15 cellular contexts compared by ENCODE assay signal in the genomic region with DNA sequence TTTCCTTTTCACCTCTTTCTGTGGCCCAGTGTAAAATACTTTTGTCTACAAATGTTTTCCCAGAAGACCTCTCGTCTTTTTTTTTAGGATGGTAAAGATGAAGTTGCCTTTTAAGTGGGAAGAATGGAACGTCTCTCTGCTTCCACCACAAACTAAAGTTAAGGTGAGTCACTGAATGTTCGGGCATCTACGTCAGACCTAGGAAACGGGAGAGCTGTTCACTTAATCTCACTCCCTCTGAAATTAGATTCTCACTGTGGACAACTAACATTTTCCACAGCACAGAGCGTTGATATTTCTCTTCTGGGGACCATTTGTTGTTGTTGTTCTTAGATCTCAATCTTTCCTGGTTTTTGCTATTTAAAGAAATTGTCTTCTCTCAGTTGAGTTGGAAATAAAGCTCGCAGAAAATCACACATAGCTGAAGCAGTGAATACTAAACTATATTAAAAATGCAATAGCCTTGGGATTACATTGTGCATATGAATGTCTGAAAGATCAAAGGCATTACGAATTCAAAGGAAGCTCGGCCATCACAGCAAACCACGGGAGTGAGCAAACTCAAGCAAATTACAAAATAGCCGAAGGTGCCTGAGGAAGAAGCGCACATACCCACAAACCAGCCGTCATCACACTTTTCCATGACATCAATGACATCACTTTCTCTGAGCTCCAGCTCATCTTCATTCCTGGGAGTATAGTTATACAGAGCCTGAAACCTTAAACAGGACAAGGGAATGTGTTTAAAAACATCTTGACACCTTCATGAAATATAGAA. TPM values are rescaled to one million over a fixed set of nuclear protein-coding genes. Genes with fewer than 3 reads are reported as not detected.
DNase-seq lines count a peak whose midpoint lies in the region; TF ChIP-seq lines count a peak whose summit lies in the region.
"Had no signal": no experiment of that assay in that cellular context is flagged by ENCODE, and none has a peak within 500 bp of the region (broad histone marks: within the 10 kb centered on the region; RNA-seq: fewer than 3 reads in every experiment).

No MANE protein-coding gene starts in this region.

- peak overlapping the region in 2 of 3 donors; percentile 17 to 39 for H3K9ac ChIP-seq in skeletal muscle tissue (ENCODE audit: low read depth in 1 of 3, low read length in 3 of 3)
- H3K9ac ChIP-seq: neural progenitor cell had no signal

- WGBS in esophagus muscularis mucosa, result 76% methylated on average over 13 of the region's 13 CpGs

- no peak overlapping the region for H3K4me3 ChIP-seq in HEK293 (ENCODE audit: low read depth, low read length)
- H3K4me3 ChIP-seq in esophagus muscularis mucosa, result no peak overlapping the region
- H3K4me3 ChIP-seq in skeletal muscle tissue (ENCODE audit: low read length in 3 of 3), result no peak overlapping the region
- H3K4me3 ChIP-seq: neural progenitor cell, skin epidermis, suprapubic skin had no signal

- no peak for TF ChIP-seq EP300 in esophagus muscularis mucosa (IDR thresholded peaks at IDR 0.05)

- intact Hi-C loops in esophagus muscularis mucosa (cut with DNase I), result no loop called here

- TF ChIP-seq POLR2A in esophagus muscularis mucosa (IDR thresholded peaks at IDR 0.05; ENCODE audit: low read depth), result no peak

- POLR2A ChIA-PET in HEK293 (lab: Yijun Ruan, JAX), result interaction anchor here (0.7 kb wide), 1 partner anchor 673 kb away, joined by 3 read pairs; no protein-coding TSS in a partner anchor

- peak; percentile 93 for DNase-seq in SW480 (ENCODE audit: low spot score)
- no peak for DNase-seq in esophagus muscularis mucosa (ENCODE audit: extremely low spot score)
- no peak for DNase-seq in NCI-H774 (lab: John Stamatoyannopoulos, UW)
- no peak for DNase-seq in effector CD8-positive, alpha-beta T cell (lab: John Stamatoyannopoulos, UW)
- no peak for DNase-seq in EL
- DNase-seq: activated CD8-positive, alpha-beta memory T cell treated with anti-CD3 and anti-CD28 coated beads, Interleukin-2, amount 10 ng/mL, durations not matched to agents 7 days and 5 days; amygdala; KBM-7; NCI-H2081; NCI-H748 treated with DMSO at 0.1 percent for 48 hours had no signal

- H3K9me3 ChIP-seq in HEK293 (ENCODE audit: control insufficient read depth, insufficient read depth, low read depth, low read length) (no peaks in the 10 kb centered on the region), esophagus muscularis mucosa (no peaks in the 10 kb centered on the region), skeletal muscle tissue (ENCODE audit: control insufficient read depth in 3 of 3, low read length in 3 of 3) (no peaks in the 10 kb centered on the region)
- H3K9me3 ChIP-seq: suprapubic skin had no signal

- CTCF ChIA-PET in HEK293 (lab: Yijun Ruan, JAX), result interaction anchor here (0.6 to 1.1 kb wide), 2 partner anchors 9 to 466 kb away, joined by 3 to 9 read pairs; no protein-coding TSS in a partner anchor

- H3K36me3 ChIP-seq in HEK293 (ENCODE audit: control insufficient read depth in 2 of 2, insufficient read depth in 1 of 2, low read length in 2 of 2), result no peaks in the 10 kb centered on the region
- peaks cover 0 to 35% (median 7%) of the 10 kb centered on the region in 4 donors for H3K36me3 ChIP-seq in esophagus muscularis mucosa
- no peaks in the 10 kb centered on the region for H3K36me3 ChIP-seq in skeletal muscle tissue (ENCODE audit: control insufficient read depth in 3 of 3, insufficient read depth in 3 of 3, low read length in 3 of 3)
- H3K36me3 ChIP-seq: neural progenitor cell, suprapubic skin had no signal

- H3K4me1 ChIP-seq in HEK293 (ENCODE audit: control insufficient read depth, insufficient read depth, low read length) (no peaks in the 10 kb centered on the region), esophagus muscularis mucosa (peaks cover 16 to 43% (median 39%) of the 10 kb centered on the region in 4 donors), skeletal muscle tissue (ENCODE audit: control insufficient read depth in 3 of 3, insufficient read depth in 3 of 3, low read length in 3 of 3) (peaks cover 19 to 35% (median 22%) of the 10 kb centered on the region in 3 donors)

- no peak for TF ChIP-seq CTCF in HEK293 (tag by site-specific recombination; IDR thresholded peaks at IDR 0.05)
- no peak for TF ChIP-seq CTCF in esophagus muscularis mucosa (IDR thresholded peaks at IDR 0.05)

- H3K27me3 ChIP-seq in esophagus muscularis mucosa (no peaks in the 10 kb centered on the region), skeletal muscle tissue (ENCODE audit: control insufficient read depth in 3 of 3, insufficient read depth in 3 of 3, low read length in 3 of 3) (no peaks in the 10 kb centered on the region)

- H3K27ac ChIP-seq in HEK293 (ENCODE audit: extremely low read depth, low read depth, low read length) (no peak overlapping the region), esophagus muscularis mucosa (replicated peaks in 1 of 4) (peak overlapping the region; percentile 68 to 83 (median 76)), skeletal muscle tissue (ENCODE audit: low read depth, low read length) (peak overlapping the region; percentile 92)
- H3K27ac ChIP-seq: neural progenitor cell, skin epidermis, suprapubic skin had no signal

TF ChIP-seq in HEK293, 187 proteins besides CTCF, POLR2A, EP300 and RAD21:
- TF ChIP-seq TCF7L2 (IDR thresholded peaks at IDR 0.05; ENCODE audit: borderline replicate concordance, low read depth, low read length), result peak; percentile 37; the same call in 1 of the 2 replicates
- TF ChIP-seq, protein P1, sequence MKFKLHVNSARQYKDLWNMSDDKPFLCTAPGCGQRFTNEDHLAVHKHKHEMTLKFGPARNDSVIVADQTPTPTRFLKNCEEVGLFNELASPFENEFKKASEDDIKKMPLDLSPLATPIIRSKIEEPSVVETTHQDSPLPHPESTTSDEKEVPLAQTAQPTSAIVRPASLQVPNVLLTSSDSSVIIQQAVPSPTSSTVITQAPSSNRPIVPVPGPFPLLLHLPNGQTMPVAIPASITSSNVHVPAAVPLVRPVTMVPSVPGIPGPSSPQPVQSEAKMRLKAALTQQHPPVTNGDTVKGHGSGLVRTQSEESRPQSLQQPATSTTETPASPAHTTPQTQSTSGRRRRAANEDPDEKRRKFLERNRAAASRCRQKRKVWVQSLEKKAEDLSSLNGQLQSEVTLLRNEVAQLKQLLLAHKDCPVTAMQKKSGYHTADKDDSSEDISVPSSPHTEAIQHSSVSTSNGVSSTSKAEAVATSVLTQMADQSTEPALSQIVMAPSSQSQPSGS (tag by site-specific recombination; IDR thresholded peaks at IDR 0.05; ENCODE audit: low read depth), result 0 out of 2 replicates have a peak, but pooled peaks have one; percentile 16
- no peak for TF ChIP-seq ZNF2 (tag by site-specific recombination; IDR thresholded peaks at IDR 0.05)

RNA-seq across cellular contexts. Expression of gene PDLIM3, which starts 53.9 kb away (rescaled TPM):
- total RNA-seq in esophagus muscularis mucosa, result 1,000 to 10,000 TPM; 1,279 to 2,098 (median 1,627) TPM
- total RNA-seq in skeletal muscle tissue, result 415 TPM
- total RNA-seq: activated CD8-positive, alpha-beta memory T cell treated with anti-CD3 and anti-CD28 coated beads, Interleukin-2, amount 10 ng/mL, durations not matched to agents 7 days and 5 days had no signal
